Comparison of ENCODE assay signal across 20 cellular contexts in genomic region chr7:92460109-92460508, GRCh38. TPM values are rescaled to one million over a fixed set of nuclear protein-coding genes. Genes with fewer than 3 reads are reported as not detected.
"Had no signal": no experiment of that assay in that cellular context is flagged by ENCODE, and none has a peak within 500 bp of the region (broad histone marks: within the 10 kb centered on the region; RNA-seq: fewer than 3 reads in every experiment).

No MANE protein-coding gene starts in this region.

- H3K79me2 ChIP-seq: hepatocyte had no signal

- H2AFZ ChIP-seq: hepatocyte had no signal

- ATAC-seq: activated T-cell treated with anti-CD3 and anti-CD28 coated beads, Interleukin-2, amount 50 U/mL, for 72 hours; effector memory CD8-positive, alpha-beta T cell; natural killer cell treated with Interleukin-12 subunit alpha and Interleukin-12 subunit beta and Interleukin-15 and Interleukin-18, amount 100 ng/mL, for 72 hours; stimulated activated naive CD8-positive, alpha-beta T cell treated with anti-CD3 and anti-CD28 coated beads, Interleukin-15, Interleukin-2, amounts not matched to agents 100 U/mL and 50 U/mL, for 24 hours had no signal

- H3K27ac Mint-ChIP-seq: activated T-cell treated with anti-CD3 and anti-CD28 coated beads, Interleukin-2, amount 50 U/mL, for 72 hours; dendritic cell treated with granulocyte-macrophage colony-stimulating factor and Interleukin-4, amounts not matched to agents 40 ng/mL and 50 ng/mL, for 4 days; effector memory CD8-positive, alpha-beta T cell; natural killer cell treated with Interleukin-12 subunit alpha and Interleukin-12 subunit beta and Interleukin-15 and Interleukin-18, amount 100 ng/mL, for 72 hours had no signal

- H3K4me3 ChIP-seq: ascending aorta, hepatocyte, lower lobe of right lung, transverse colon had no signal

- H3K4me3 Mint-ChIP-seq: activated T-cell treated with anti-CD3 and anti-CD28 coated beads, Interleukin-2, amount 50 U/mL, for 72 hours; dendritic cell treated with granulocyte-macrophage colony-stimulating factor and Interleukin-4, amounts not matched to agents 40 ng/mL and 50 ng/mL, for 4 days; effector memory CD8-positive, alpha-beta T cell; natural killer cell treated with Interleukin-12 subunit alpha and Interleukin-12 subunit beta and Interleukin-15 and Interleukin-18, amount 100 ng/mL, for 72 hours had no signal

- H3K4me1 ChIP-seq: ascending aorta, lower lobe of right lung had no signal

- H3K9me3 Mint-ChIP-seq: activated T-cell treated with anti-CD3 and anti-CD28 coated beads, Interleukin-2, amount 50 U/mL, for 72 hours; dendritic cell treated with granulocyte-macrophage colony-stimulating factor and Interleukin-4, amounts not matched to agents 40 ng/mL and 50 ng/mL, for 4 days; effector memory CD8-positive, alpha-beta T cell; natural killer cell treated with Interleukin-12 subunit alpha and Interleukin-12 subunit beta and Interleukin-15 and Interleukin-18, amount 100 ng/mL, for 72 hours had no signal

- H3K27ac ChIP-seq: ascending aorta, lower lobe of right lung, transverse colon had no signal

- H3K4me2 ChIP-seq: hepatocyte had no signal

- H3K27me3 Mint-ChIP-seq: dendritic cell treated with granulocyte-macrophage colony-stimulating factor and Interleukin-4, amounts not matched to agents 40 ng/mL and 50 ng/mL, for 4 days; effector memory CD8-positive, alpha-beta T cell; natural killer cell treated with Interleukin-12 subunit alpha and Interleukin-12 subunit beta and Interleukin-15 and Interleukin-18, amount 100 ng/mL, for 72 hours had no signal

- DNase-seq: activated CD4-positive, alpha-beta T cell treated with anti-CD3 and anti-CD28 coated beads for 1 hour; activated CD8-positive, alpha-beta memory T cell treated with anti-CD3 and anti-CD28 coated beads for 24 hours; activated CD8-positive, alpha-beta memory T cell treated with anti-CD3 and anti-CD28 coated beads, Interleukin-2, amount 50 U/mL, for 48 hours; activated effector memory CD4-positive, alpha-beta T cell treated with anti-CD3 and anti-CD28 coated beads, Interleukin-2, amount 50 U/mL, for 16 hours; activated naive CD4-positive, alpha-beta T cell treated with anti-CD3 and anti-CD28 coated beads, Interleukin-2, amount 50 U/mL, for 16 hours; activated T-cell treated with anti-CD3 and anti-CD28 coated beads, Interleukin-2, amount 50 U/mL, for 72 hours; effector memory CD8-positive, alpha-beta T cell; lower lobe of right lung; nucleus accumbens; stimulated activated CD4-positive, alpha-beta T cell treated with anti-CD3 and anti-CD28 coated beads, Interleukin-2, amount 100 ng/mL, for 24 hours; stimulated activated naive CD8-positive, alpha-beta T cell treated with anti-CD3 and anti-CD28 coated beads, Interleukin-15, Interleukin-2, amounts not matched to agents 100 U/mL and 50 U/mL, for 24 hours; T-helper 1 cell; T-helper 9 cell; transverse colon had no signal

- H3K36me3 Mint-ChIP-seq: natural killer cell treated with Interleukin-12 subunit alpha and Interleukin-12 subunit beta and Interleukin-15 and Interleukin-18, amount 100 ng/mL, for 72 hours had no signal

- H3K9me3 ChIP-seq: ascending aorta, lower lobe of right lung, transverse colon had no signal

- H3K27me3 ChIP-seq: ascending aorta, hepatocyte, transverse colon had no signal

RNA-seq across cellular contexts. Expression of gene ERVW-1, which starts 17.6 kb away (rescaled TPM):
- total RNA-seq: activated T-cell treated with anti-CD3 and anti-CD28 coated beads, Interleukin-2, amount 50 U/mL, for 72 hours; ascending aorta; cerebellum; lower lobe of right lung; natural killer cell treated with Interleukin-12 subunit alpha and Interleukin-12 subunit beta and Interleukin-15 and Interleukin-18, amount 100 ng/mL, for 72 hours; posterior vena cava; transverse colon had no signal
